Comparison of ENCODE assay signal across 1 cellular context in the genomic region with DNA sequence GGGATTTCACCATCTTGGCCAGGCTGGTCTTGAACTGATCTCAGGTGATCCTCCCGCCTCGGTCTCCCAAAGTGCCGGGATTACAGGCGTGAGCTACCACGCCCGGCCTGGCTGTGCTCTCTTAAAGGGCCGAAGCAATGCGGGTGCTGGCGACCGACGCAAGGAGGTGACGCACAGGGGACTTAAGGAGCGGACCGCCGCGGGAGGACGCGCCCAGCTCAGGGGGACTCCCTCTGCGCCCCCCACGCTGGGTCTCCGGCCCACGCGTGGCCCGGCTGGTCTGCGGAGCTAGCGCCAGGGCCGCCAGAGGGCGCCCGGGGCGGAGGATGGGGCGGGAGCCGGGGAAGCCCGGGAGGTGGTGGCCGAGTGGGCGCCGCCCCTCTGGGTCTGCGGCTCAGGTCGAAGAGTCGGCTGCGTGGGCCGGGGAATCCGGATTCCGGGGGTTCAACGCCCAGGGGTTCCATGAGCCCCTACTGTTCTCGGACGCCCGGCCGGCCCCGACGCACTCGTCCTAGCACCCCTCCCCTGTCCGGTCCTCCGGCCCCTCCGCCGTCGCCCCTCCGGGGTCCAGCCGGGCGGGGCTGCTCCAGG.
TF ChIP-seq lines count a peak whose summit lies in the region.

No MANE protein-coding gene starts in this region.

TF ChIP-seq in K562, 482 proteins besides CTCF, POLR2A, EP300 and RAD21 (continues in another document):
- TF ChIP-seq, protein P1, sequence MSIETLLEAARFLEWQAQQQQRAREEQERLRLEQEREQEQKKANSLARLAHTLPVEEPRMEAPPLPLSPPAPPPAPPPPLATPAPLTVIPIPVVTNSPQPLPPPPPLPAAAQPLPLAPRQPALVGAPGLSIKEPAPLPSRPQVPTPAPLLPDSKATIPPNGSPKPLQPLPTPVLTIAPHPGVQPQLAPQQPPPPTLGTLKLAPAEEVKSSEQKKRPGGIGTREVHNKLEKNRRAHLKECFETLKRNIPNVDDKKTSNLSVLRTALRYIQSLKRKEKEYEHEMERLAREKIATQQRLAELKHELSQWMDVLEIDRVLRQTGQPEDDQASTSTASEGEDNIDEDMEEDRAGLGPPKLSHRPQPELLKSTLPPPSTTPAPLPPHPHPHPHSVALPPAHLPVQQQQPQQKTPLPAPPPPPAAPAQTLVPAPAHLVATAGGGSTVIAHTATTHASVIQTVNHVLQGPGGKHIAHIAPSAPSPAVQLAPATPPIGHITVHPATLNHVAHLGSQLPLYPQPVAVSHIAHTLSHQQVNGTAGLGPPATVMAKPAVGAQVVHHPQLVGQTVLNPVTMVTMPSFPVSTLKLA (conservative IDR thresholded peaks at IDR 0.05): peak in 1 of 2 experiments; percentile 90; a peak in 3 of 4 replicates
- TF ChIP-seq ESRRA (IDR thresholded peaks at IDR 0.05; ENCODE audit: borderline replicate concordance, low read depth) (peak; percentile 48; the same call in 1 of the 2 replicates), RAD51 (IDR thresholded peaks at IDR 0.05; ENCODE audit: borderline replicate concordance, low read depth) (no peak), GABPB1 (CRISPR knock-in tag; IDR thresholded peaks at IDR 0.05) (peak; percentile 70; the same call in 1 of the 2 replicates), E2F3 (CRISPR knock-in tag; IDR thresholded peaks at IDR 0.05) (0 out of 2 replicates have a peak, but pooled peaks have one; percentile 27), HIVEP1 (CRISPR knock-in tag; IDR thresholded peaks at IDR 0.05) (peak; percentile 90), CBX3 (IDR thresholded peaks at IDR 0.05; ENCODE audit: borderline replicate concordance in 1 of 2, low read length in 2 of 2) (peak in 1 of 2 experiments; percentile 19; a peak in 1 of 3 replicates), POLR2AphosphoS2 (IDR thresholded peaks at IDR 0.05; ENCODE audit: low read length) (no peak), RBM17 (IDR thresholded peaks at IDR 0.05; ENCODE audit: borderline replicate concordance, low read depth, low read length) (no peak), ZNF263 (CRISPR knock-in tag; IDR thresholded peaks at IDR 0.05; ENCODE audit: borderline replicate concordance) (peak; percentile 53; the same call in 1 of the 2 replicates), FIP1L1 (IDR thresholded peaks at IDR 0.05; ENCODE audit: low read depth, low read length, poor library complexity, severe bottlenecking) (peak; percentile 86), CREM (IDR thresholded peaks at IDR 0.05; ENCODE audit: low read depth) (peak; percentile 87), PHF8 (IDR thresholded peaks at IDR 0.05; ENCODE audit: borderline replicate concordance, low read length) (peak; percentile 59; the same call in 1 of the 2 replicates), HNRNPL (IDR thresholded peaks at IDR 0.05; ENCODE audit: low read depth, low read length) (peak; percentile 64; the same call in 1 of the 2 replicates), RB1 (IDR thresholded peaks at IDR 0.05; ENCODE audit: low read depth) (peak; percentile 95), CHD4 (IDR thresholded peaks at IDR 0.05; ENCODE audit: insufficient read depth, insufficient replicate concordance, low read depth, low read length, poor library complexity, severe bottlenecking) (peak; percentile 57), ATF7 (IDR thresholded peaks at IDR 0.05) (peak; percentile 70), TOE1 (IDR thresholded peaks at IDR 0.05; ENCODE audit: borderline replicate concordance) (peak; percentile 14; the same call in 1 of the 2 replicates), TOE1 (CRISPR knock-in tag; IDR thresholded peaks at IDR 0.05; ENCODE audit: borderline replicate concordance, low read depth) (no peak), CTBP1 (IDR thresholded peaks at IDR 0.05; ENCODE audit: borderline replicate concordance) (peak; percentile 82; the same call in 1 of the 2 replicates)
- TF ChIP-seq, protein P2, sequence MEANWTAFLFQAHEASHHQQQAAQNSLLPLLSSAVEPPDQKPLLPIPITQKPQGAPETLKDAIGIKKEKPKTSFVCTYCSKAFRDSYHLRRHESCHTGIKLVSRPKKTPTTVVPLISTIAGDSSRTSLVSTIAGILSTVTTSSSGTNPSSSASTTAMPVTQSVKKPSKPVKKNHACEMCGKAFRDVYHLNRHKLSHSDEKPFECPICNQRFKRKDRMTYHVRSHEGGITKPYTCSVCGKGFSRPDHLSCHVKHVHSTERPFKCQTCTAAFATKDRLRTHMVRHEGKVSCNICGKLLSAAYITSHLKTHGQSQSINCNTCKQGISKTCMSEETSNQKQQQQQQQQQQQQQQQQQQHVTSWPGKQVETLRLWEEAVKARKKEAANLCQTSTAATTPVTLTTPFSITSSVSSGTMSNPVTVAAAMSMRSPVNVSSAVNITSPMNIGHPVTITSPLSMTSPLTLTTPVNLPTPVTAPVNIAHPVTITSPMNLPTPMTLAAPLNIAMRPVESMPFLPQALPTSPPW (CRISPR knock-in tag; IDR thresholded peaks at IDR 0.05): peak; percentile 85
- TF ChIP-seq, protein P3, sequence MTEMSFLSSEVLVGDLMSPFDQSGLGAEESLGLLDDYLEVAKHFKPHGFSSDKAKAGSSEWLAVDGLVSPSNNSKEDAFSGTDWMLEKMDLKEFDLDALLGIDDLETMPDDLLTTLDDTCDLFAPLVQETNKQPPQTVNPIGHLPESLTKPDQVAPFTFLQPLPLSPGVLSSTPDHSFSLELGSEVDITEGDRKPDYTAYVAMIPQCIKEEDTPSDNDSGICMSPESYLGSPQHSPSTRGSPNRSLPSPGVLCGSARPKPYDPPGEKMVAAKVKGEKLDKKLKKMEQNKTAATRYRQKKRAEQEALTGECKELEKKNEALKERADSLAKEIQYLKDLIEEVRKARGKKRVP (CRISPR knock-in tag; IDR thresholded peaks at IDR 0.05): 0 out of 2 replicates have a peak, but pooled peaks have one; percentile 20
- TF ChIP-seq, protein P4, sequence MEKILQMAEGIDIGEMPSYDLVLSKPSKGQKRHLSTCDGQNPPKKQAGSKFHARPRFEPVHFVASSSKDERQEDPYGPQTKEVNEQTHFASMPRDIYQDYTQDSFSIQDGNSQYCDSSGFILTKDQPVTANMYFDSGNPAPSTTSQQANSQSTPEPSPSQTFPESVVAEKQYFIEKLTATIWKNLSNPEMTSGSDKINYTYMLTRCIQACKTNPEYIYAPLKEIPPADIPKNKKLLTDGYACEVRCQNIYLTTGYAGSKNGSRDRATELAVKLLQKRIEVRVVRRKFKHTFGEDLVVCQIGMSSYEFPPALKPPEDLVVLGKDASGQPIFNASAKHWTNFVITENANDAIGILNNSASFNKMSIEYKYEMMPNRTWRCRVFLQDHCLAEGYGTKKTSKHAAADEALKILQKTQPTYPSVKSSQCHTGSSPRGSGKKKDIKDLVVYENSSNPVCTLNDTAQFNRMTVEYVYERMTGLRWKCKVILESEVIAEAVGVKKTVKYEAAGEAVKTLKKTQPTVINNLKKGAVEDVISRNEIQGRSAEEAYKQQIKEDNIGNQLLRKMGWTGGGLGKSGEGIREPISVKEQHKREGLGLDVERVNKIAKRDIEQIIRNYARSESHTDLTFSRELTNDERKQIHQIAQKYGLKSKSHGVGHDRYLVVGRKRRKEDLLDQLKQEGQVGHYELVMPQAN (IDR thresholded peaks at IDR 0.05; ENCODE audit: borderline replicate concordance): peak; percentile 37; the same call in 1 of the 2 replicates
- TF ChIP-seq, protein P5, sequence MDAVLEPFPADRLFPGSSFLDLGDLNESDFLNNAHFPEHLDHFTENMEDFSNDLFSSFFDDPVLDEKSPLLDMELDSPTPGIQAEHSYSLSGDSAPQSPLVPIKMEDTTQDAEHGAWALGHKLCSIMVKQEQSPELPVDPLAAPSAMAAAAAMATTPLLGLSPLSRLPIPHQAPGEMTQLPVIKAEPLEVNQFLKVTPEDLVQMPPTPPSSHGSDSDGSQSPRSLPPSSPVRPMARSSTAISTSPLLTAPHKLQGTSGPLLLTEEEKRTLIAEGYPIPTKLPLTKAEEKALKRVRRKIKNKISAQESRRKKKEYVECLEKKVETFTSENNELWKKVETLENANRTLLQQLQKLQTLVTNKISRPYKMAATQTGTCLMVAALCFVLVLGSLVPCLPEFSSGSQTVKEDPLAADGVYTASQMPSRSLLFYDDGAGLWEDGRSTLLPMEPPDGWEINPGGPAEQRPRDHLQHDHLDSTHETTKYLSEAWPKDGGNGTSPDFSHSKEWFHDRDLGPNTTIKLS (IDR thresholded peaks at IDR 0.05; ENCODE audit: borderline replicate concordance, low read depth): peak; percentile 45; the same call in 1 of the 2 replicates
- TF ChIP-seq, protein P6, sequence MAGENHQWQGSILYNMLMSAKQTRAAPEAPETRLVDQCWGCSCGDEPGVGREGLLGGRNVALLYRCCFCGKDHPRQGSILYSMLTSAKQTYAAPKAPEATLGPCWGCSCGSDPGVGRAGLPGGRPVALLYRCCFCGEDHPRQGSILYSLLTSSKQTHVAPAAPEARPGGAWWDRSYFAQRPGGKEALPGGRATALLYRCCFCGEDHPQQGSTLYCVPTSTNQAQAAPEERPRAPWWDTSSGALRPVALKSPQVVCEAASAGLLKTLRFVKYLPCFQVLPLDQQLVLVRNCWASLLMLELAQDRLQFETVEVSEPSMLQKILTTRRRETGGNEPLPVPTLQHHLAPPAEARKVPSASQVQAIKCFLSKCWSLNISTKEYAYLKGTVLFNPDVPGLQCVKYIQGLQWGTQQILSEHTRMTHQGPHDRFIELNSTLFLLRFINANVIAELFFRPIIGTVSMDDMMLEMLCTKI (IDR thresholded peaks at IDR 0.05; ENCODE audit: partially characterized antibody): no peak
- TF ChIP-seq, protein P7, sequence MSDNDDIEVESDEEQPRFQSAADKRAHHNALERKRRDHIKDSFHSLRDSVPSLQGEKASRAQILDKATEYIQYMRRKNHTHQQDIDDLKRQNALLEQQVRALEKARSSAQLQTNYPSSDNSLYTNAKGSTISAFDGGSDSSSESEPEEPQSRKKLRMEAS (CRISPR knock-in tag; IDR thresholded peaks at IDR 0.05): peak; percentile 71
- TF ChIP-seq, protein P8, sequence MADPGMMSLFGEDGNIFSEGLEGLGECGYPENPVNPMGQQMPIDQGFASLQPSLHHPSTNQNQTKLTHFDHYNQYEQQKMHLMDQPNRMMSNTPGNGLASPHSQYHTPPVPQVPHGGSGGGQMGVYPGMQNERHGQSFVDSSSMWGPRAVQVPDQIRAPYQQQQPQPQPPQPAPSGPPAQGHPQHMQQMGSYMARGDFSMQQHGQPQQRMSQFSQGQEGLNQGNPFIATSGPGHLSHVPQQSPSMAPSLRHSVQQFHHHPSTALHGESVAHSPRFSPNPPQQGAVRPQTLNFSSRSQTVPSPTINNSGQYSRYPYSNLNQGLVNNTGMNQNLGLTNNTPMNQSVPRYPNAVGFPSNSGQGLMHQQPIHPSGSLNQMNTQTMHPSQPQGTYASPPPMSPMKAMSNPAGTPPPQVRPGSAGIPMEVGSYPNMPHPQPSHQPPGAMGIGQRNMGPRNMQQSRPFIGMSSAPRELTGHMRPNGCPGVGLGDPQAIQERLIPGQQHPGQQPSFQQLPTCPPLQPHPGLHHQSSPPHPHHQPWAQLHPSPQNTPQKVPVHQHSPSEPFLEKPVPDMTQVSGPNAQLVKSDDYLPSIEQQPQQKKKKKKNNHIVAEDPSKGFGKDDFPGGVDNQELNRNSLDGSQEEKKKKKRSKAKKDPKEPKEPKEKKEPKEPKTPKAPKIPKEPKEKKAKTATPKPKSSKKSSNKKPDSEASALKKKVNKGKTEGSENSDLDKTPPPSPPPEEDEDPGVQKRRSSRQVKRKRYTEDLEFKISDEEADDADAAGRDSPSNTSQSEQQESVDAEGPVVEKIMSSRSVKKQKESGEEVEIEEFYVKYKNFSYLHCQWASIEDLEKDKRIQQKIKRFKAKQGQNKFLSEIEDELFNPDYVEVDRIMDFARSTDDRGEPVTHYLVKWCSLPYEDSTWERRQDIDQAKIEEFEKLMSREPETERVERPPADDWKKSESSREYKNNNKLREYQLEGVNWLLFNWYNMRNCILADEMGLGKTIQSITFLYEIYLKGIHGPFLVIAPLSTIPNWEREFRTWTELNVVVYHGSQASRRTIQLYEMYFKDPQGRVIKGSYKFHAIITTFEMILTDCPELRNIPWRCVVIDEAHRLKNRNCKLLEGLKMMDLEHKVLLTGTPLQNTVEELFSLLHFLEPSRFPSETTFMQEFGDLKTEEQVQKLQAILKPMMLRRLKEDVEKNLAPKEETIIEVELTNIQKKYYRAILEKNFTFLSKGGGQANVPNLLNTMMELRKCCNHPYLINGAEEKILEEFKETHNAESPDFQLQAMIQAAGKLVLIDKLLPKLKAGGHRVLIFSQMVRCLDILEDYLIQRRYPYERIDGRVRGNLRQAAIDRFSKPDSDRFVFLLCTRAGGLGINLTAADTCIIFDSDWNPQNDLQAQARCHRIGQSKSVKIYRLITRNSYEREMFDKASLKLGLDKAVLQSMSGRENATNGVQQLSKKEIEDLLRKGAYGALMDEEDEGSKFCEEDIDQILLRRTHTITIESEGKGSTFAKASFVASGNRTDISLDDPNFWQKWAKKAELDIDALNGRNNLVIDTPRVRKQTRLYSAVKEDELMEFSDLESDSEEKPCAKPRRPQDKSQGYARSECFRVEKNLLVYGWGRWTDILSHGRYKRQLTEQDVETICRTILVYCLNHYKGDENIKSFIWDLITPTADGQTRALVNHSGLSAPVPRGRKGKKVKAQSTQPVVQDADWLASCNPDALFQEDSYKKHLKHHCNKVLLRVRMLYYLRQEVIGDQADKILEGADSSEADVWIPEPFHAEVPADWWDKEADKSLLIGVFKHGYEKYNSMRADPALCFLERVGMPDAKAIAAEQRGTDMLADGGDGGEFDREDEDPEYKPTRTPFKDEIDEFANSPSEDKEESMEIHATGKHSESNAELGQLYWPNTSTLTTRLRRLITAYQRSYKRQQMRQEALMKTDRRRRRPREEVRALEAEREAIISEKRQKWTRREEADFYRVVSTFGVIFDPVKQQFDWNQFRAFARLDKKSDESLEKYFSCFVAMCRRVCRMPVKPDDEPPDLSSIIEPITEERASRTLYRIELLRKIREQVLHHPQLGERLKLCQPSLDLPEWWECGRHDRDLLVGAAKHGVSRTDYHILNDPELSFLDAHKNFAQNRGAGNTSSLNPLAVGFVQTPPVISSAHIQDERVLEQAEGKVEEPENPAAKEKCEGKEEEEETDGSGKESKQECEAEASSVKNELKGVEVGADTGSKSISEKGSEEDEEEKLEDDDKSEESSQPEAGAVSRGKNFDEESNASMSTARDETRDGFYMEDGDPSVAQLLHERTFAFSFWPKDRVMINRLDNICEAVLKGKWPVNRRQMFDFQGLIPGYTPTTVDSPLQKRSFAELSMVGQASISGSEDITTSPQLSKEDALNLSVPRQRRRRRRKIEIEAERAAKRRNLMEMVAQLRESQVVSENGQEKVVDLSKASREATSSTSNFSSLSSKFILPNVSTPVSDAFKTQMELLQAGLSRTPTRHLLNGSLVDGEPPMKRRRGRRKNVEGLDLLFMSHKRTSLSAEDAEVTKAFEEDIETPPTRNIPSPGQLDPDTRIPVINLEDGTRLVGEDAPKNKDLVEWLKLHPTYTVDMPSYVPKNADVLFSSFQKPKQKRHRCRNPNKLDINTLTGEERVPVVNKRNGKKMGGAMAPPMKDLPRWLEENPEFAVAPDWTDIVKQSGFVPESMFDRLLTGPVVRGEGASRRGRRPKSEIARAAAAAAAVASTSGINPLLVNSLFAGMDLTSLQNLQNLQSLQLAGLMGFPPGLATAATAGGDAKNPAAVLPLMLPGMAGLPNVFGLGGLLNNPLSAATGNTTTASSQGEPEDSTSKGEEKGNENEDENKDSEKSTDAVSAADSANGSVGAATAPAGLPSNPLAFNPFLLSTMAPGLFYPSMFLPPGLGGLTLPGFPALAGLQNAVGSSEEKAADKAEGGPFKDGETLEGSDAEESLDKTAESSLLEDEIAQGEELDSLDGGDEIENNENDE (IDR thresholded peaks at IDR 0.05; ENCODE audit: low read depth, low read length): no peak
